In the genomic region with DNA sequence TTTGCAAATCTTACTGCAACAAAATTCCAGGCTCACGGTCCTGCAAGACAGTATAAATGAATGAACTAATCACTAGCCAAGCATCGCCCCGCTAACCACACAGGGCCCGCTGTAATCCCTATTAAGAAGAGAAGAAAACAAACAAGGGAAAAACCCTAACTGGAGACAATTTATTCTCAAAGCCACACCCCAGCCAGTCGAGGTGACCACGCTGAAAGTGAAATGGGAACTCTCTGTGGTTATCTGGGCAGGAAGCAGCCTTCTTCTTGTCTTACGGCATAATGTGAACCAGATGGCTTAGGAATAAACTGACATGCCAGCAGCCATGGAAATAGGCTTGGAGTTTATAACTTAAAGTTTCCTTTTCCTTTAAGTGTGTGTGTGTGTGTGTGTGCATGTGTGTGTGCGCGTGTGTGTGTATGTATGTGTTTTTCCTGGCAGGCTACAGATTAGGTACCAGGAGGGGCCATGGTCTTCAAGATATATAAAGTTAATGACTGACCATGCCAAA, we compare ENCODE assay signal across 8 cellular contexts.
DNase-seq lines count a peak whose midpoint lies in the region; ATAC-seq lines count a peak whose summit lies in the region.

No MANE protein-coding gene starts in this region.

- peaks cover 5% of the 10 kb centered on the region for H3K4me1 Mint-ChIP-seq in activated T-helper 17 cell treated with anti-CD3 and anti-CD28 coated beads, Interleukin-2, amount 50 U/mL, for 72 hours
- H3K4me1 Mint-ChIP-seq in activated CD4-positive, alpha-beta T cell treated with anti-CD3 and anti-CD28 coated beads, Interleukin-2, amount 10 ng/mL, durations not matched to agents 7 days and 5 days, result peaks cover 8% of the 10 kb centered on the region

- H3K27me3 Mint-ChIP-seq in activated T-helper 17 cell treated with anti-CD3 and anti-CD28 coated beads, Interleukin-2, amount 50 U/mL, for 72 hours, result no peaks in the 10 kb centered on the region
- no peaks in the 10 kb centered on the region for H3K27me3 Mint-ChIP-seq in activated CD4-positive, alpha-beta T cell treated with anti-CD3 and anti-CD28 coated beads, Interleukin-2, amount 10 ng/mL, durations not matched to agents 7 days and 5 days

- DNase-seq in GDM1 (lab: John Stamatoyannopoulos, UW) (peak; percentile 64), medulla oblongata (ENCODE audit: extremely low spot score) (peak; percentile 71), DMS53 (lab: John Stamatoyannopoulos, UW) (no peak), globus pallidus (ENCODE audit: low spot score) (no peak)
- no peak for DNase-seq in activated CD4-positive, alpha-beta T cell treated with anti-CD3 and anti-CD28 coated beads, Interleukin-2, amount 10 ng/mL, durations not matched to agents 7 days and 5 days

- H3K4me3 Mint-ChIP-seq in activated T-helper 17 cell treated with anti-CD3 and anti-CD28 coated beads, Interleukin-2, amount 50 U/mL, for 72 hours, result no peak overlapping the region
- no peak overlapping the region for H3K4me3 Mint-ChIP-seq in activated CD4-positive, alpha-beta T cell treated with anti-CD3 and anti-CD28 coated beads, Interleukin-2, amount 10 ng/mL, durations not matched to agents 7 days and 5 days

- no peak overlapping the region for H3K27ac Mint-ChIP-seq in activated T-helper 17 cell treated with anti-CD3 and anti-CD28 coated beads, Interleukin-2, amount 50 U/mL, for 72 hours
- H3K27ac Mint-ChIP-seq in activated CD4-positive, alpha-beta T cell treated with anti-CD3 and anti-CD28 coated beads, Interleukin-2, amount 10 ng/mL, durations not matched to agents 7 days and 5 days, result no peak overlapping the region

- no peaks in the 10 kb centered on the region for H3K9me3 Mint-ChIP-seq in activated T-helper 17 cell treated with anti-CD3 and anti-CD28 coated beads, Interleukin-2, amount 50 U/mL, for 72 hours
- no peaks in the 10 kb centered on the region for H3K9me3 Mint-ChIP-seq in activated CD4-positive, alpha-beta T cell treated with anti-CD3 and anti-CD28 coated beads, Interleukin-2, amount 10 ng/mL, durations not matched to agents 7 days and 5 days

- H3K36me3 Mint-ChIP-seq in activated T-helper 17 cell treated with anti-CD3 and anti-CD28 coated beads, Interleukin-2, amount 50 U/mL, for 72 hours (ENCODE audit: low read depth), result peaks cover 9% of the 10 kb centered on the region
- no peaks in the 10 kb centered on the region for H3K36me3 Mint-ChIP-seq in activated CD4-positive, alpha-beta T cell treated with anti-CD3 and anti-CD28 coated beads, Interleukin-2, amount 10 ng/mL, durations not matched to agents 7 days and 5 days (ENCODE audit: low read depth)

- POLR2A ChIA-PET in activated CD4-positive, alpha-beta T cell treated with anti-CD3 and anti-CD28 coated beads, Interleukin-2, amount 10 ng/mL, durations not matched to agents 7 days and 5 days (lab: Charles Lee), result interaction anchor here (0.6 kb wide), 1 partner anchor 431 kb away, joined by 6 read pairs; no protein-coding TSS in a partner anchor

- ATAC-seq in GM21423 (IDR thresholded peaks at IDR 0.05; ENCODE audit: unreplicated experiment) (peak; percentile 99), HG03521 (IDR thresholded peaks at IDR 0.05; ENCODE audit: unreplicated experiment) (peak; percentile 97)
- peak; percentile 46 for ATAC-seq in activated T-helper 17 cell treated with anti-CD3 and anti-CD28 coated beads, Interleukin-2, amount 50 U/mL, for 72 hours (replicated peaks)

- CTCF ChIA-PET in activated CD4-positive, alpha-beta T cell treated with anti-CD3 and anti-CD28 coated beads, Interleukin-2, amount 10 ng/mL, durations not matched to agents 7 days and 5 days (lab: Charles Lee), result no interaction called here

Comparison
In these comparisons a context has a peak if more than half of its experiments do, and no peak if none do; other contexts are left out.
1. DNase-seq: peak in GDM1 (single experiment) and medulla oblongata (single experiment); none in activated CD4-positive, alpha-beta T cell treated with anti-CD3 and anti-CD28 coated beads, Interleukin-2, amount 10 ng/mL, durations not matched to agents 7 days and 5 days (single experiment), DMS53 (single experiment) and globus pallidus (single experiment).
2. ATAC-seq: peak in every context shown above with its lines; median percentile 99 in GM21423; 97 in HG03521; 46 in activated T-helper 17 cell treated with anti-CD3 and anti-CD28 coated beads, Interleukin-2, amount 50 U/mL, for 72 hours.